ENCODE assay signal across 27 cellular contexts in the genomic region with DNA sequence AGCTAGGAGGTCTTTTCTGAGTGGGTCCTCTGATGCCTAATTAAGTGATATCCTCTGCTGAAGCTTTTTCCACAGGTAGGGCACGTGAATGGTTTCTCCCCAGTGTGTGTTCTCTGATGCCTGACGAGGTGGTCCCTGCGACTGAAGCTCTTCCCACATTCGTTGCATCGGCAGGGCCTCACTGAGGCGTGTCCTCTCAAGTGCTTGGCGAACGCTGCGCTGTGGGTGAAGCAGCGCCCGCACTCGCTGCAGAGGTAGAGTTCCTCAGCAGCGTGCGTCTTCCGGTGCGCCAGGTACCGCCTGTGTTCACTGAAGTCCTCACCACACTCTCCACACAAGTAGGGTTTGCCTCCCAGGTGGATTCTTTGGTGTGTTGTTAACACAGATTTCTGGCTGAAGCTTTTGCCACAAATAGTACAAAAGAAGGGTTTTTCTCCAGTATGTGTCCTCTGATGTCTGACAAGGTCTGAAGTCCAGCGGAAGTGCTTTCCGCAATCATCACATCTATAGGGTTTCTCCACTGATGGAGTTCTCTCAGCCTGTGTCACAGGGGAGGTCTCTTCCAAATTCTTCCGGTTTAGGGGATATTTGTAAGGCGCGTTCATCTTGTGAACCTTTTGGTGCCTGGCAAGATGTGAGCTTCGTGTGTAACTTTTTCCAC. TPM values are rescaled to one million over a fixed set of nuclear protein-coding genes. Genes with fewer than 3 reads are reported as not detected.
DNase-seq lines count a peak whose midpoint lies in the region; ATAC-seq, FAIRE-seq and TF ChIP-seq lines count a peak whose summit lies in the region.
"Had no signal": no experiment of that assay in that cellular context is flagged by ENCODE, and none has a peak within 500 bp of the region (broad histone marks: within the 10 kb centered on the region; RNA-seq: fewer than 3 reads in every experiment).

No MANE protein-coding gene starts in this region.

- no peak for TF ChIP-seq EP300 in H1 (IDR thresholded peaks at IDR 0.05; ENCODE audit: borderline replicate concordance in 1 of 2, low read depth in 2 of 2, low read length in 2 of 2)

- no peaks in the 10 kb centered on the region for H3K27me3 ChIP-seq in Panc1 (ENCODE audit: control insufficient read depth, insufficient read depth, low read length)
- no peaks in the 10 kb centered on the region for H3K27me3 ChIP-seq in H1 (replicated peaks in 1 of 4; ENCODE audit: control insufficient read depth in 3 of 4, extremely low read depth in 1 of 4, insufficient read depth in 3 of 4, low read length in 3 of 4)
- H3K27me3 ChIP-seq: BE2C; BLaER1 treated with 17β-estradiol and CSF1 and Interleukin-3, amounts not matched to agents 10 nM and 100 nM had no signal

- intact Hi-C loops in Panc1 (cut with micrococcal nuclease; ENCODE audit: unreplicated experiment), result no loop called here

- no peak overlapping the region for H2BK15ac ChIP-seq in H1 (ENCODE audit: low read length)

- no peak overlapping the region for H2BK12ac ChIP-seq in H1 (ENCODE audit: low read depth, low read length)

- H3K27ac ChIP-seq in HEK293 (ENCODE audit: extremely low read depth, low read depth, low read length) (no peak overlapping the region), Panc1 (ENCODE audit: low read length) (no peak overlapping the region), H1 (ENCODE audit: low read depth, low read length) (no peak overlapping the region)
- H3K27ac ChIP-seq: A549; BLaER1 treated with 17β-estradiol and CSF1 and Interleukin-3, amounts not matched to agents 10 nM and 100 nM; GM23248 had no signal

- no peak overlapping the region for H2BK120ac ChIP-seq in H1 (replicated peaks; ENCODE audit: low read depth, low read length)

- BruUV-seq in Panc1 (replicated peaks; lab: Mats Ljungman, UMichigan), result TSS peak; percentile 7

- H3K56ac ChIP-seq in H1 (replicated peaks; ENCODE audit: insufficient read length, low read depth, low read length), result no peak overlapping the region

- no peak overlapping the region for H2BK20ac ChIP-seq in H1 (ENCODE audit: low read length)

- ATAC-seq in Panc1 (no peak), left lobe of liver (no peak)
- ATAC-seq: A549, GM12878, HCT116 had no signal

- H3K23ac ChIP-seq in H1 (ENCODE audit: insufficient read length), result no peak overlapping the region

- no peak overlapping the region for H3K9ac ChIP-seq in H1 (replicated peaks in 1 of 4; ENCODE audit: extremely low read depth in 1 of 4, low read depth in 3 of 4, low read length in 3 of 4)
- H3K9ac ChIP-seq: BLaER1 treated with 17β-estradiol and CSF1 and Interleukin-3, amounts not matched to agents 10 nM and 100 nM; GM23248 had no signal

- TF ChIP-seq RAD21 in H1 (IDR thresholded peaks at IDR 0.05 in 1 of 2, conservative IDR thresholded peaks at IDR 0.05 in 1 of 2; ENCODE audit: low read depth in 2 of 2, low read length in 2 of 2), result no peak

- H4K91ac ChIP-seq in H1 (replicated peaks; ENCODE audit: insufficient read length, low read length), result no peak overlapping the region

- no peak overlapping the region for H3K14ac ChIP-seq in H1 (ENCODE audit: insufficient read length)

- H3K9me3 ChIP-seq in HEK293 (ENCODE audit: control insufficient read depth, insufficient read depth, low read depth, low read length) (no peaks in the 10 kb centered on the region), Panc1 (ENCODE audit: control insufficient read depth, insufficient read depth, low read depth, low read length) (peaks cover 37% of the 10 kb centered on the region), H1 (ENCODE audit: insufficient read depth in 2 of 2, low read depth in 1 of 2, low read length in 1 of 2) (peaks cover 3 to 12% of the 10 kb centered on the region in 2 experiments; a peak in 2 of 4 replicates)
- H3K9me3 ChIP-seq: BE2C had no signal

- H2AFZ ChIP-seq in H1 (ENCODE audit: low read length), result no peak overlapping the region
- H2AFZ ChIP-seq: GM23248 had no signal

- H2BK5ac ChIP-seq in H1 (ENCODE audit: low read depth, low read length), result no peak overlapping the region

- H3K36me3 ChIP-seq in HEK293 (ENCODE audit: control insufficient read depth in 2 of 2, insufficient read depth in 1 of 2, low read length in 2 of 2) (peaks cover 10 to 69% of the 10 kb centered on the region in 2 experiments; a peak in 2 of 3 replicates), Panc1 (ENCODE audit: control insufficient read depth, insufficient read depth, low read length) (peaks cover 31% of the 10 kb centered on the region), H1 (ENCODE audit: control insufficient read depth in 2 of 4, insufficient read depth in 4 of 4, low read length in 3 of 4) (peaks cover 57 to 77% (median 72%) of the 10 kb centered on the region in 4 experiments)

- no peak overlapping the region for H3K18ac ChIP-seq in H1 (ENCODE audit: extremely low read depth, low read length)

- no peaks in the 10 kb centered on the region for H4K20me1 ChIP-seq in H1 (replicated peaks in 1 of 2; ENCODE audit: control insufficient read depth in 1 of 2, insufficient read depth in 2 of 2, low read length in 2 of 2)

- in situ Hi-C loops in Panc1 (cut with HindIII; ENCODE audit: low pct_unique_long_range_greater_than_20kb, low sequenced_read_pairs), result no loop called here

- POLR2A ChIA-PET in HEK293 (lab: Yijun Ruan, JAX), result no interaction called here
- POLR2A ChIA-PET in Panc1 (lab: Charles Lee), result no interaction called here
- POLR2A ChIA-PET in H1 (lab: Charles Lee; ENCODE audit: partially characterized antibody), result interaction anchor here (1.2 kb wide), 1 partner anchor 10 kb away, joined by 7 read pairs; no protein-coding TSS in a partner anchor

- H3K79me2 ChIP-seq in H1 (ENCODE audit: control insufficient read depth in 1 of 2, insufficient read depth in 2 of 2, low read length in 2 of 2), result peaks cover 0 to 6% of the 10 kb centered on the region in 2 experiments; a peak in 2 of 4 replicates

- no peak overlapping the region for H3K4ac ChIP-seq in H1 (replicated peaks; ENCODE audit: insufficient read length, low read depth, low read length)

- no peak overlapping the region for H2AK5ac ChIP-seq in H1 (ENCODE audit: low read depth, low read length)

- 94% methylated on average over 22 of the region's 23 CpGs; no CpG with 5 or more reads in 1 of the 2 experiments for WGBS in H1 (ENCODE audit: extremely low coverage in 1 of 2, insufficient coverage in 1 of 2, insufficient read length in 1 of 2, insufficient replicate concordance in 2 of 2, low coverage in 1 of 2, low lambda C conversion rate in 2 of 2, missing lambda C conversion rate in 1 of 2), 2 experiments

- no peak for DNase-seq in Panc1 (ENCODE audit: low read depth, low spot score)
- DNase-seq in H1 (ENCODE audit: low read depth in 1 of 2, low spot score in 2 of 2), result no peak
- DNase-seq in NCI-H1417 (lab: John Stamatoyannopoulos, UW), result no peak
- DNase-seq in left lobe of liver (ENCODE audit: low spot score), result no peak
- DNase-seq in stimulated activated CD4-positive, alpha-beta T cell treated with anti-CD3 and anti-CD28 coated beads, Interleukin-12 subunit alpha, Interleukin-12 subunit beta, amount 100 ng/mL, for 4 hours, result no peak
- DNase-seq: 8988T; ACHN; AML-193; BE2C; CD4-positive, alpha-beta T cell; CD8-positive, alpha-beta memory T cell; DMS 273 treated with DMSO at 0.1 percent for 48 hours; DMS79; EL; GDM1; GM23248; H9; HFFc6 had no signal

- H3K4me1 ChIP-seq in HEK293 (ENCODE audit: control insufficient read depth, insufficient read depth, low read length) (no peaks in the 10 kb centered on the region), Panc1 (ENCODE audit: control insufficient read depth, insufficient read depth, low read length) (no peaks in the 10 kb centered on the region), H1 (replicated peaks in 1 of 4; ENCODE audit: control insufficient read depth in 3 of 4, insufficient read depth in 4 of 4, low read length in 3 of 4) (no peaks in the 10 kb centered on the region)
- H3K4me1 ChIP-seq: A549; BE2C; BLaER1 treated with 17β-estradiol and CSF1 and Interleukin-3, amounts not matched to agents 10 nM and 100 nM had no signal

- H3K79me1 ChIP-seq in H1 (ENCODE audit: low read depth, low read length), result peaks cover 6% of the 10 kb centered on the region; the same call in 1 of the 2 replicates

- no peak overlapping the region for H4K5ac ChIP-seq in H1 (ENCODE audit: insufficient read length, low read depth, low read length)

- no peak for FAIRE-seq in H1 (lab: Jason Lieb, UNC)
- FAIRE-seq: A549, D721Med, GM12878, GM19239 had no signal

- H3K23me2 ChIP-seq in H1 (ENCODE audit: low read depth, low read length), result no peaks in the 10 kb centered on the region

- CTCF ChIA-PET in HEK293 (lab: Yijun Ruan, JAX) (interaction anchor here (0.6 kb wide), 1 partner anchor 1064 kb away, joined by 5 read pairs; no protein-coding TSS in a partner anchor), Panc1 (lab: Charles Lee) (no interaction called here), H1 (lab: Charles Lee; ENCODE audit: partially characterized antibody) (interaction anchor here (1.2 to 1.7 kb wide), 3 partner anchors 17 to 85 kb away, joined by 3 to 5 read pairs (median 3); no protein-coding TSS in a partner anchor)

- no peak overlapping the region for H3K4me2 ChIP-seq in H1 (ENCODE audit: insufficient read depth in 1 of 2, low read depth in 2 of 2, low read length in 2 of 2)
- H3K4me2 ChIP-seq: A549; BLaER1 treated with 17β-estradiol and CSF1 and Interleukin-3, amounts not matched to agents 10 nM and 100 nM had no signal

- no peak overlapping the region for H4K8ac ChIP-seq in H1 (ENCODE audit: extremely low read depth, insufficient read depth, low read length)

- no peak for TF ChIP-seq POLR2A in H1 (IDR thresholded peaks at IDR 0.05; ENCODE audit: control extremely low read depth in 1 of 2, low read depth in 2 of 2, low read length in 2 of 2)

- H3K4me3 ChIP-seq in HEK293 (ENCODE audit: low read depth, low read length) (no peak overlapping the region), Panc1 (ENCODE audit: low read depth in 2 of 2, low read length in 2 of 2) (no peak overlapping the region), H1 (ENCODE audit: extremely low read depth in 1 of 4, insufficient read depth in 2 of 4, low read depth in 3 of 4, low read length in 4 of 4) (no peak overlapping the region)
- H3K4me3 ChIP-seq: A549, GM12878, GM23248 had no signal

- TF ChIP-seq CTCF in HEK293 (tag by site-specific recombination; IDR thresholded peaks at IDR 0.05) (no peak), Panc1 (IDR thresholded peaks at IDR 0.05) (no peak), H1 (IDR thresholded peaks at IDR 0.05; ENCODE audit: control extremely low read depth in 1 of 3, insufficient read depth in 1 of 3, low read depth in 1 of 3, low read length in 3 of 3) (no peak)

RNA-seq across cellular contexts. Expression of a gene that starts 15.3 kb away (rescaled TPM):
- total RNA-seq in Panc1 (2021; ENCODE audit: unreplicated experiment), result 24.5 TPM
- 16.9 TPM for polyA plus RNA-seq in Panc1 (2012; ENCODE audit: insufficient read length)
- total RNA-seq in H1 (2021; fragmentation: NEBNext Ultra II Directional; extraction: Animal tissue kit (Norgen Biotek cat#: 25700)), result 33.0 and 33.9 TPM in 2 replicates
- polyA plus RNA-seq in H1 (2011; rRNA removed), result 13.2 and 14.1 TPM in 2 replicates
- polyA plus RNA-seq in H1 (2011; cell fraction: cytosol; rRNA removed), result 18.8 TPM
- polyA plus RNA-seq in H1 (2011; cell fraction: nucleus; rRNA removed), result 30.6 TPM
- 22.1 to 27.4 TPM (median 26.9 TPM) in 4 replicates for polyA plus RNA-seq in H1 (2012, experiment 1 of 2)
- polyA plus RNA-seq in H1 (2012, experiment 2 of 2), result 5.6 TPM
- polyA plus RNA-seq in H1 (2013, experiment 1 of 2), result 19.2 TPM
- 17.2 TPM for polyA plus RNA-seq in H1 (2013, experiment 2 of 2)
- 25.4 and 30.3 TPM in 2 replicates for polyA minus RNA-seq in H1 (2011; rRNA and poly(A)+ RNA removed)
- polyA minus RNA-seq in H1 (2011; cell fraction: cytosol; rRNA and poly(A)+ RNA removed), result 16.3 TPM
- polyA minus RNA-seq in H1 (2011; cell fraction: nucleus; rRNA and poly(A)+ RNA removed), result 56.3 TPM
- 3.4 TPM for total RNA-seq in left lobe of liver

RNA-seq across cellular contexts. Expression of a gene that starts 28.2 kb away (rescaled TPM):
- not detected for total RNA-seq in Panc1 (2021; ENCODE audit: unreplicated experiment)
- not detected for polyA plus RNA-seq in Panc1 (2012; ENCODE audit: insufficient read length)
- total RNA-seq in H1 (2021; fragmentation: NEBNext Ultra II Directional; extraction: Animal tissue kit (Norgen Biotek cat#: 25700)), result not detected in 2 replicates
- polyA plus RNA-seq in H1 (2011; rRNA removed), result not detected in 2 replicates
- not detected for polyA plus RNA-seq in H1 (2011; cell fraction: cytosol; rRNA removed)
- 0.21 TPM for polyA plus RNA-seq in H1 (2011; cell fraction: nucleus; rRNA removed)
- not detected in 4 replicates for polyA plus RNA-seq in H1 (2012, experiment 1 of 2)
- not detected for polyA plus RNA-seq in H1 (2012, experiment 2 of 2)
- polyA plus RNA-seq in H1 (2013, experiment 1 of 2), result not detected
- polyA plus RNA-seq in H1 (2013, experiment 2 of 2), result 0.06 TPM
- polyA minus RNA-seq in H1 (2011; rRNA and poly(A)+ RNA removed), result 0.22 TPM in 1 of 2 replicates, not detected in the other
- polyA minus RNA-seq in H1 (2011; cell fraction: cytosol; rRNA and poly(A)+ RNA removed), result not detected
- not detected for polyA minus RNA-seq in H1 (2011; cell fraction: nucleus; rRNA and poly(A)+ RNA removed)
- total RNA-seq in left lobe of liver, result not detected
- total RNA-seq: CD4-positive, alpha-beta T cell; CD8-positive, alpha-beta memory T cell; GM12878; GM23248; H4; H9; HFFc6 had no signal
- polyA plus RNA-seq: A549; CD14-positive monocyte; CD8-positive, alpha-beta memory T cell; GM12878; GM23248 had no signal
